ENCODE assay signal across 25 cellular contexts in the genomic region with DNA sequence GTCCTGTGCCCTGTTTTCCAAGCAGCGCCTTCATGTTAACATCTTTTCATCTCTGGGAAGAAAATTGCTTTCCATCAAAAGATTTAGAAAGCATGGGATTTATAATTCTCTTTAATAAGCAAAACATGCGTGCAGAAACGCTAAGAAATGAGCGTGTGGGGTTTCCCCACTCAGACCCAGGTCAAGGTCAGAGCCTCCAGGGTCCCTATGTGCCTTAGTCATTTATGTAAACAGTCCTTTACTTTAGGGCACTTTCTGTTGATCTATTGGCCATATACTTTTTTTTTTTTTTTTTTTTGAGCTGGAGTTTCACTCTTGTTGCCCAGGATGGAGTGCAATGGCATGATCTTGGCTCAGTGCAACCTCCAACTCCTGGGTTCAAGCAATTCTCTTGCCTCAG.
"Had no signal": no experiment of that assay in that cellular context is flagged by ENCODE, and none has a peak within 500 bp of the region (broad histone marks: within the 10 kb centered on the region; RNA-seq: fewer than 3 reads in every experiment).

No MANE protein-coding gene starts in this region.

- H3K4me1 Mint-ChIP-seq: activated CD4-positive, alpha-beta T cell treated with anti-CD3 and anti-CD28 coated beads for 36 hours; activated CD8-positive, alpha-beta memory T cell treated with anti-CD3 and anti-CD28 coated beads, Interleukin-2, amount 10 ng/mL, durations not matched to agents 7 days and 5 days; naive B cell had no signal

- H3K4me1 ChIP-seq: gastrocnemius medialis, parathyroid adenoma, psoas muscle, transverse colon had no signal

- DNase-seq: activated CD4-positive, alpha-beta T cell treated with anti-CD3 and anti-CD28 coated beads for 36 hours; activated CD4-positive, CD25-positive, alpha-beta regulatory T cell; activated CD8-positive, alpha-beta memory T cell treated with anti-CD3 and anti-CD28 coated beads, Interleukin-2, amount 10 ng/mL, durations not matched to agents 7 days and 5 days; activated CD8-positive, alpha-beta T cell treated with anti-CD3 and anti-CD28 coated beads, Interleukin-2, amount 10 ng/mL, durations not matched to agents 7 days and 5 days; activated naive CD4-positive, alpha-beta T cell treated with anti-CD3 and anti-CD28 coated beads for 36 hours; activated naive CD8-positive, alpha-beta T cell treated with anti-CD3 and anti-CD28 coated beads for 36 hours; activated T-cell treated with anti-CD3 and anti-CD28 coated beads, Interleukin-2, amount 50 U/mL, for 48 hours; central memory CD4-positive, alpha-beta T cell; effector CD4-positive, alpha-beta T cell; glutamatergic neuron; mammary epithelial cell; naive B cell; stimulated activated CD4-positive, alpha-beta T cell treated with anti-CD3 and anti-CD28 coated beads, Interleukin-15, amount 100 ng/mL, for 24 hours; stimulated activated CD4-positive, alpha-beta T cell treated with anti-CD3 and anti-CD28 coated beads, Interleukin-2, amount 100 ng/mL, for 24 hours; stimulated activated naive CD4-positive, alpha-beta T cell; transverse colon had no signal

- H3K4me3 Mint-ChIP-seq: activated CD4-positive, alpha-beta T cell treated with anti-CD3 and anti-CD28 coated beads for 36 hours; activated CD8-positive, alpha-beta memory T cell treated with anti-CD3 and anti-CD28 coated beads, Interleukin-2, amount 10 ng/mL, durations not matched to agents 7 days and 5 days; activated CD8-positive, alpha-beta T cell treated with anti-CD3 and anti-CD28 coated beads, Interleukin-2, amount 10 ng/mL, durations not matched to agents 7 days and 5 days; activated naive CD4-positive, alpha-beta T cell treated with anti-CD3 and anti-CD28 coated beads for 36 hours; activated naive CD8-positive, alpha-beta T cell treated with anti-CD3 and anti-CD28 coated beads for 36 hours; dendritic cell treated with granulocyte-macrophage colony-stimulating factor and Interleukin-4, amounts not matched to agents 40 ng/mL and 50 ng/mL, for 4 days; mesothelial cell of epicardium; naive B cell; neural crest cell had no signal

- H3K27ac Mint-ChIP-seq: activated CD4-positive, alpha-beta T cell treated with anti-CD3 and anti-CD28 coated beads for 36 hours; activated CD8-positive, alpha-beta memory T cell treated with anti-CD3 and anti-CD28 coated beads, Interleukin-2, amount 10 ng/mL, durations not matched to agents 7 days and 5 days; activated CD8-positive, alpha-beta T cell treated with anti-CD3 and anti-CD28 coated beads, Interleukin-2, amount 10 ng/mL, durations not matched to agents 7 days and 5 days; activated naive CD4-positive, alpha-beta T cell treated with anti-CD3 and anti-CD28 coated beads for 36 hours; activated naive CD8-positive, alpha-beta T cell treated with anti-CD3 and anti-CD28 coated beads for 36 hours; dendritic cell treated with granulocyte-macrophage colony-stimulating factor and Interleukin-4, amounts not matched to agents 40 ng/mL and 50 ng/mL, for 4 days; mesothelial cell of epicardium; naive B cell had no signal

- ATAC-seq: activated CD4-positive, alpha-beta T cell treated with anti-CD3 and anti-CD28 coated beads for 36 hours; activated CD8-positive, alpha-beta memory T cell treated with anti-CD3 and anti-CD28 coated beads, Interleukin-2, amount 10 ng/mL, durations not matched to agents 7 days and 5 days; activated CD8-positive, alpha-beta T cell treated with anti-CD3 and anti-CD28 coated beads, Interleukin-2, amount 10 ng/mL, durations not matched to agents 7 days and 5 days had no signal

- H2AFZ ChIP-seq: parathyroid adenoma had no signal

- H3K9ac ChIP-seq: parathyroid adenoma had no signal

- H3K9me3 Mint-ChIP-seq: activated naive CD4-positive, alpha-beta T cell treated with anti-CD3 and anti-CD28 coated beads for 36 hours; activated naive CD8-positive, alpha-beta T cell treated with anti-CD3 and anti-CD28 coated beads for 36 hours; dendritic cell treated with granulocyte-macrophage colony-stimulating factor and Interleukin-4, amounts not matched to agents 40 ng/mL and 50 ng/mL, for 4 days; mesothelial cell of epicardium had no signal

- H3K27ac ChIP-seq: brain microvascular endothelial cell, epithelial cell of prostate, gastrocnemius medialis, parathyroid adenoma, psoas muscle, transverse colon had no signal

- H3K9me3 ChIP-seq: ascending aorta, gastrocnemius medialis, psoas muscle, transverse colon had no signal

- H3K36me3 ChIP-seq: ascending aorta, brain microvascular endothelial cell, gastrocnemius medialis, transverse colon had no signal

- H3K79me2 ChIP-seq: parathyroid adenoma had no signal

- H3K27me3 ChIP-seq: ascending aorta, brain microvascular endothelial cell, gastrocnemius medialis, transverse colon had no signal

- H3K36me3 Mint-ChIP-seq: activated CD8-positive, alpha-beta memory T cell treated with anti-CD3 and anti-CD28 coated beads, Interleukin-2, amount 10 ng/mL, durations not matched to agents 7 days and 5 days; activated naive CD8-positive, alpha-beta T cell treated with anti-CD3 and anti-CD28 coated beads for 36 hours; mesothelial cell of epicardium; naive B cell had no signal

- H3K4me3 ChIP-seq: ascending aorta, gastrocnemius medialis, psoas muscle, transverse colon had no signal
